ENCODE assay signal across 9 cellular contexts in the genomic region with DNA sequence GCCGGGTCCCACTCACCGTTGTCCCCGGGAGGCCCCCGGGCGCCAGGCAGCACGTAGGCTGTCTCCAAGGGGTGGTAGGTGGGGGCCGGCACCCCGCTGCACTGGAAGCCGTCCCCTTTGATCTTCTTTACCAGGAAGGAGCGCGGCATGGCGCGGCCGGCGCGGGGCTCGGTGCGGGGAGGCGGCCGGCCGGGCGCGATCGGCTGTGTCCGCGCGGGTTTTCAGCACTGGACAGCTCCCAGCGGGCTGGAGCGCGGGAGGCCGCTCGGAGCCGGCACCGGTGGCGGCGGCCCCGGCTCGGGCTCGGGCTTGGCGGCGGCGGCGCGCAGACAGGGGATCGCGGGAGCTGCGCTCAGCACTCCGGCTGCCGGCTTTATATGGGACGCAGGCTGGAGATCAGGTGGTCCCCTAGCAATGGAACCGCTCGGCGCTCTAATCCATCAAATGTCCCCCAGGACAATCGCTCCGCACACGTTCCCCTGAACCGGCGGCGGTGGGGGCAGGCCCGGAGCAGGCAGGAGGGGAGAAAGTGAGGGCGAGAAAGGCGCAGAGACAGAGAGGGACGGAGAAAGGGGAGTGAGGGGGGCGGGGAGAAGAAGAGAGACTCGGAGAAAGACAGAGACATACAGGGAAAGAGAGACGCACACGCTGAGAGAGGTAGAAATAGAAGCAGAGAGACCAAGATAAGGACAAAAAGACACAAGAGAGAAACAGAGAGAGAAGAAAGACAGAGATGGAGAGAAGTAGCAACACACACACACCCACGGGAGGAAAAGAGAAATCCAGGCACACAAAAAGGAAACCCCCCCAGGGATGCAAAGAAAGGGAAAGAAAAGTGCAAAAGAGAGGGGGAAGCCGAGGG. TPM values are rescaled to one million over a fixed set of nuclear protein-coding genes. Genes with fewer than 3 reads are reported as not detected.
A peak's percentile ranks its signal among the peaks of the same experiment; 100 is the strongest.
DNase-seq lines count a peak whose midpoint lies in the region; ATAC-seq lines count a peak whose summit lies in the region.
"Had no signal": no experiment of that assay in that cellular context is flagged by ENCODE, and none has a peak within 500 bp of the region (broad histone marks: within the 10 kb centered on the region; RNA-seq: fewer than 3 reads in every experiment).

Gene SCRT2, minus strand, starts transcription at position 350 of the 862 bp plus-strand sequence. Its CDS starts 201 bp downstream, at position 149.

- peaks cover 44% of the 10 kb centered on the region for H3K27me3 Mint-ChIP-seq in activated naive CD8-positive, alpha-beta T cell

- no peak within 1 kb of the TSS for H3K27ac Mint-ChIP-seq in activated naive CD8-positive, alpha-beta T cell

- H3K36me3 Mint-ChIP-seq in activated naive CD8-positive, alpha-beta T cell: no peaks in the 10 kb centered on the region

- no peak for ATAC-seq in GM21529 (IDR thresholded peaks at IDR 0.05; ENCODE audit: unreplicated experiment)

- intact Hi-C loops in cardiac septum (cut with DNase I): no loop called here
- intact Hi-C loops in posterior cingulate gyrus (cut with DNase I): loop anchor here (5.0 kb wide), 1 partner anchor 52 kb away; no protein-coding TSS in a partner anchor

- no peaks in the 10 kb centered on the region for H3K9me3 Mint-ChIP-seq in activated naive CD8-positive, alpha-beta T cell (ENCODE audit: low read depth)

- H3K4me1 Mint-ChIP-seq in activated naive CD8-positive, alpha-beta T cell (ENCODE audit: low read depth): peaks cover 7% of the 10 kb centered on the region

- peaks cover 64% of the 10 kb centered on the region for H3K27me3 ChIP-seq in SJSA1 (replicated peaks)

- DNase-seq in NCI-H146 (lab: John Stamatoyannopoulos, UW) (peak; percentile 25), NCI-H146 treated with DMSO at 0.1 percent for 48 hours (lab: John Stamatoyannopoulos, UW; ENCODE audit: unreplicated experiment) (no peak), SJSA1 (ENCODE audit: low read depth in 1 of 2, low spot score in 2 of 2) (peak; percentile 40 to 70), cardiac septum (ENCODE audit: low spot score) (peak; percentile 91), posterior cingulate gyrus (peak; percentile 58 to 93 (median 68)), ureter (ENCODE audit: low spot score) (peak; percentile 80)

- no peaks in the 10 kb centered on the region for H3K36me3 ChIP-seq in SJSA1

- no peak within 1 kb of the TSS for H3K4me3 ChIP-seq in SJSA1

- peaks cover 8% of the 10 kb centered on the region for H3K4me1 ChIP-seq in SJSA1 (replicated peaks)

- H3K27ac ChIP-seq in SJSA1: no peak within 1 kb of the TSS
- H3K27ac ChIP-seq: C4-2B had no signal

- peak within 1 kb of the TSS; percentile 39 for H3K4me3 Mint-ChIP-seq in activated naive CD8-positive, alpha-beta T cell

- 0 out of 2 replicates have a peak, but pooled peaks cover 6% of the 10 kb centered on the region for H3K9me3 ChIP-seq in SJSA1 (replicated peaks)

RNA-seq across cellular contexts. Expression of gene SCRT2, which starts in this region (rescaled TPM):
- not detected in 2 replicates for total RNA-seq in SJSA1 (2014; rRNA removed; shearing (Covaris generic))
- not detected for total RNA-seq in cardiac septum
- not detected for total RNA-seq in ureter

Comparison
In these comparisons a context has a peak if more than half of its experiments do, and no peak if none do; other contexts are left out.
1. Peak in DNase-seq in SJSA1; RNA of the gene not detected or under 1 TPM.
2. Peak in DNase-seq in cardiac septum; RNA of the gene not detected or under 1 TPM.
3. Peak in DNase-seq in ureter; RNA of the gene not detected or under 1 TPM.